14 cellular contexts compared by ENCODE assay signal in genomic region chr21:33011462-33011861, GRCh38. TPM values are rescaled to one million over a fixed set of nuclear protein-coding genes. Genes with fewer than 3 reads are reported as not detected.
A peak's percentile ranks its signal among the peaks of the same experiment; 100 is the strongest.
DNase-seq lines count a peak whose midpoint lies in the region; ATAC-seq and TF ChIP-seq lines count a peak whose summit lies in the region.
"Had no signal": no experiment of that assay in that cellular context is flagged by ENCODE, and none has a peak within 500 bp of the region (broad histone marks: within the 10 kb centered on the region; RNA-seq: fewer than 3 reads in every experiment).

No MANE protein-coding gene starts in this region.

- no peak overlapping the region for H3K4me3 Mint-ChIP-seq in activated CD8-positive, alpha-beta memory T cell treated with anti-CD3 and anti-CD28 coated beads, Interleukin-2, amount 10 ng/mL, durations not matched to agents 7 days and 5 days

- H3K4me1 Mint-ChIP-seq in activated CD8-positive, alpha-beta memory T cell treated with anti-CD3 and anti-CD28 coated beads, Interleukin-2, amount 10 ng/mL, durations not matched to agents 7 days and 5 days, result no peaks in the 10 kb centered on the region

- peak overlapping the region; percentile 51 for H3K27ac ChIP-seq in RWPE2 (ENCODE audit: poor library complexity, severe bottlenecking)
- H3K27ac ChIP-seq: C4-2B, uterus, VCaP had no signal

- H3K9me3 Mint-ChIP-seq in activated CD8-positive, alpha-beta memory T cell treated with anti-CD3 and anti-CD28 coated beads, Interleukin-2, amount 10 ng/mL, durations not matched to agents 7 days and 5 days (ENCODE audit: low read depth), result no peaks in the 10 kb centered on the region

- peaks cover 8% of the 10 kb centered on the region for H3K4me1 ChIP-seq in RWPE2 (ENCODE audit: insufficient read depth, poor library complexity, severe bottlenecking)
- H3K4me1 ChIP-seq: pancreas, uterus had no signal

- CTCF ChIA-PET in activated CD8-positive, alpha-beta memory T cell treated with anti-CD3 and anti-CD28 coated beads, Interleukin-2, amount 10 ng/mL, durations not matched to agents 7 days and 5 days (lab: Charles Lee), result no interaction called here

- H3K27ac Mint-ChIP-seq in activated CD8-positive, alpha-beta memory T cell treated with anti-CD3 and anti-CD28 coated beads, Interleukin-2, amount 10 ng/mL, durations not matched to agents 7 days and 5 days, result no peak overlapping the region

- peaks cover 55% of the 10 kb centered on the region for H3K27me3 Mint-ChIP-seq in activated CD8-positive, alpha-beta memory T cell treated with anti-CD3 and anti-CD28 coated beads, Interleukin-2, amount 10 ng/mL, durations not matched to agents 7 days and 5 days

- no peaks in the 10 kb centered on the region for H3K36me3 ChIP-seq in RWPE2 (ENCODE audit: low read depth)
- H3K36me3 ChIP-seq: pancreas, uterus had no signal

- DNase-seq in activated CD8-positive, alpha-beta memory T cell treated with anti-CD3 and anti-CD28 coated beads, Interleukin-2, amount 10 ng/mL, durations not matched to agents 7 days and 5 days, result peak; percentile 1
- DNase-seq in activated CD8-positive, alpha-beta memory T cell treated with anti-CD3 and anti-CD28 coated beads, Interleukin-2, amount 50 U/mL, for 48 hours, result no peak
- DNase-seq in RWPE2 (ENCODE audit: low spot score) (peak; percentile 85), glomerular visceral epithelial cell (ENCODE audit: extremely low spot score) (peak; percentile 38), ureter (ENCODE audit: low spot score) (peak; percentile 35)
- no peak for DNase-seq in central memory CD4-positive, alpha-beta T cell
- no peak for DNase-seq in activated CD4-positive, alpha-beta T cell treated with anti-CD3 and anti-CD28 coated beads, Interleukin-2, amount 50 U/mL, for 4 hours
- DNase-seq: activated gamma-delta T cell treated with Interleukin-2 at 50 U/mL for 16 hours, NCI-H774, pancreas, uterus had no signal

- TF ChIP-seq CTCF in RWPE2 (IDR thresholded peaks at IDR 0.05; ENCODE audit: poor library complexity, severe bottlenecking), result no peak

- H3K36me3 Mint-ChIP-seq in activated CD8-positive, alpha-beta memory T cell treated with anti-CD3 and anti-CD28 coated beads, Interleukin-2, amount 10 ng/mL, durations not matched to agents 7 days and 5 days, result no peaks in the 10 kb centered on the region

- no peaks in the 10 kb centered on the region for H3K9me3 ChIP-seq in RWPE2 (ENCODE audit: severe bottlenecking)
- H3K9me3 ChIP-seq: pancreas, uterus had no signal

- peaks cover 7% of the 10 kb centered on the region for H3K27me3 ChIP-seq in RWPE2 (ENCODE audit: insufficient read depth, poor library complexity, severe bottlenecking)
- H3K27me3 ChIP-seq: pancreas, uterus had no signal

- no peak overlapping the region for H3K4me3 ChIP-seq in RWPE2 (ENCODE audit: severe bottlenecking)
- H3K4me3 ChIP-seq: pancreas, uterus had no signal

- no peak for ATAC-seq in activated CD8-positive, alpha-beta memory T cell treated with anti-CD3 and anti-CD28 coated beads, Interleukin-2, amount 10 ng/mL, durations not matched to agents 7 days and 5 days
- ATAC-seq in RWPE2 (ENCODE audit: low read depth), result peak; percentile 99
- ATAC-seq in activated CD4-positive, CD25-positive, alpha-beta regulatory T cell treated with anti-CD3 and anti-CD28 coated beads, Interleukin-2, amount 50 U/mL, for 24 hours, result no peak

RNA-seq across cellular contexts. Expression of gene OLIG2, which starts 14.3 kb away (rescaled TPM):
- not detected for total RNA-seq in activated CD8-positive, alpha-beta memory T cell treated with anti-CD3 and anti-CD28 coated beads, Interleukin-2, amount 10 ng/mL, durations not matched to agents 7 days and 5 days
- total RNA-seq in ureter, result not detected
- total RNA-seq: uterus had no signal

RNA-seq across cellular contexts. Expression of gene OLIG1, which starts 58.5 kb away (rescaled TPM):
- not detected for total RNA-seq in activated CD8-positive, alpha-beta memory T cell treated with anti-CD3 and anti-CD28 coated beads, Interleukin-2, amount 10 ng/mL, durations not matched to agents 7 days and 5 days
- not detected for total RNA-seq in ureter
- total RNA-seq: uterus had no signal

Comparison
In these comparisons a context has a peak if more than half of its experiments do, and no peak if none do; other contexts are left out.
1. DNase-seq: peak in activated CD8-positive, alpha-beta memory T cell treated with anti-CD3 and anti-CD28 coated beads, Interleukin-2, amount 10 ng/mL, durations not matched to agents 7 days and 5 days (single experiment), RWPE2 (single experiment), glomerular visceral epithelial cell (single experiment) and ureter (single experiment); none in activated CD8-positive, alpha-beta memory T cell treated with anti-CD3 and anti-CD28 coated beads, Interleukin-2, amount 50 U/mL, for 48 hours (single experiment), central memory CD4-positive, alpha-beta T cell (single experiment) and activated CD4-positive, alpha-beta T cell treated with anti-CD3 and anti-CD28 coated beads, Interleukin-2, amount 50 U/mL, for 4 hours (0 of 2).